In the genomic region with DNA sequence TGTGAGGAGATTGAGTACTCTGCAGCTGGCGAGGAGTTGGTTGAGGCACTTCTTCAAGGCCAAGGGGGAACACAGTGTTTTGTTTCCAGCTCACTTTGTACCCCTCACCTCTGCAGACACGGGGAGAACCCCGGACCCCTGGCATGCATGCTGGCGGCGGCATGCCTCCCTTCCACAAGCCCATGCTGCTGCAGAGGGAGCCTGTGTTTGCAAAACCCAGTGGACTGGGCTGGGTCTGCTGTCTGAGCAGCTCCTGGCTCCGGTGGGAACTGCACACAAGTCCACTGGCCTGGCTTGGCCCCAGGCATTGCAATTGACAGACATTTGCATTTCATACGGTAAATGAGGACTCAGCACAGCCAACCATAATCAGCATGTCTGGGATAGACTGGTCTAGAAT, we compare ENCODE assay signal across 31 cellular contexts.
"Had no signal": no experiment of that assay in that cellular context is flagged by ENCODE, and none has a peak within 500 bp of the region (broad histone marks: within the 10 kb centered on the region; RNA-seq: fewer than 3 reads in every experiment).

No MANE protein-coding gene starts in this region.

- H3K4me1 ChIP-seq: body of pancreas, breast epithelium had no signal

- H3K27ac ChIP-seq: adrenal gland, body of pancreas, brain microvascular endothelial cell, breast epithelium had no signal

- FAIRE-seq: astrocyte, TTC549 had no signal

- ATAC-seq: activated CD8-positive, alpha-beta T cell treated with anti-CD3 and anti-CD28 coated beads for 36 hours; activated naive CD4-positive, alpha-beta T cell treated with anti-CD3 and anti-CD28 coated beads, Interleukin-2, amount 50 U/mL, for 72 hours; activated T-cell treated with anti-CD3 and anti-CD28 coated beads, Interleukin-2, amount 50 U/mL, for 4 hours; activated T-cell treated with anti-CD3 and anti-CD28 coated beads, Interleukin-2, amount 50 U/mL, for 72 hours; activated T-helper 17 cell treated with anti-CD3 and anti-CD28 coated beads, Interleukin-2, amount 50 U/mL, for 72 hours; body of pancreas had no signal

- DNase-seq: activated B cell treated with CpG ODN at 0.5 μM for 24 hours; activated CD4-positive, alpha-beta memory T cell treated with anti-CD3 and anti-CD28 coated beads for 36 hours; activated CD4-positive, alpha-beta T cell treated with anti-CD3 and anti-CD28 coated beads for 4 hours; activated CD4-positive, alpha-beta T cell treated with anti-CD3 and anti-CD28 coated beads, Interleukin-2, amount 10 ng/mL, durations not matched to agents 24 days and 14 days; activated CD4-positive, alpha-beta T cell treated with anti-CD3 and anti-CD28 coated beads, Interleukin-2, amount 50 U/mL, for 1 hour; activated CD4-positive, alpha-beta T cell treated with anti-CD3 and anti-CD28 coated beads, Interleukin-2, amount 50 U/mL, for 4 hours; activated CD4-positive, CD25-positive, alpha-beta regulatory T cell treated with anti-CD3 and anti-CD28 coated beads, Interleukin-2, amount 50 U/mL, for 72 hours; activated CD8-positive, alpha-beta memory T cell treated with anti-CD3 and anti-CD28 coated beads, Interleukin-2, amount 50 U/mL, for 4 hours; activated CD8-positive, alpha-beta T cell treated with anti-CD3 and anti-CD28 coated beads for 36 hours; activated effector memory CD4-positive, alpha-beta T cell treated with anti-CD3 and anti-CD28 coated beads, Interleukin-2, amount 50 U/mL, for 16 hours; activated gamma-delta T cell treated with Interleukin-2 at 50 U/mL for 16 hours; activated naive CD4-positive, alpha-beta T cell; activated naive CD4-positive, alpha-beta T cell treated with anti-CD3 and anti-CD28 coated beads for 36 hours; activated naive CD4-positive, alpha-beta T cell treated with anti-CD3 and anti-CD28 coated beads, Interleukin-2, amount 50 U/mL, for 16 hours; activated naive CD8-positive, alpha-beta T cell treated with anti-CD3 and anti-CD28 coated beads for 36 hours; activated T-cell treated with anti-CD3 and anti-CD28 coated beads for 4 hours; activated T-cell treated with anti-CD3 and anti-CD28 coated beads, Interleukin-2, amount 50 U/mL, for 1 hour; activated T-cell treated with anti-CD3 and anti-CD28 coated beads, Interleukin-2, amount 50 U/mL, for 4 hours; activated T-cell treated with anti-CD3 and anti-CD28 coated beads, Interleukin-2, amount 50 U/mL, for 72 hours; adrenal gland; amniotic stem cell; body of pancreas; brain microvascular endothelial cell; central memory CD4-positive, alpha-beta T cell; T-helper 2 cell; T-helper 9 cell had no signal

- H3K4me3 ChIP-seq: adrenal gland, body of pancreas, breast epithelium had no signal

- H3K27me3 ChIP-seq: adrenal gland, body of pancreas, brain microvascular endothelial cell, breast epithelium had no signal

- H3K9me3 ChIP-seq: adrenal gland, body of pancreas, breast epithelium had no signal
